ENCODE assay signal across 20 cellular contexts in genomic region chr19:944171-944567, GRCh38. TPM values are rescaled to one million over a fixed set of nuclear protein-coding genes. Genes with fewer than 3 reads are reported as not detected.
DNase-seq lines count a peak whose midpoint lies in the region; ATAC-seq, FAIRE-seq and TF ChIP-seq lines count a peak whose summit lies in the region.
"Had no signal": no experiment of that assay in that cellular context is flagged by ENCODE, and none has a peak within 500 bp of the region (broad histone marks: within the 10 kb centered on the region; RNA-seq: fewer than 3 reads in every experiment).

No MANE protein-coding gene starts in this region.

- CTCF ChIA-PET in HepG2 (lab: Yijun Ruan, JAX; ENCODE audit: low intra/inter-chr PET ratio, low total read pairs), result no interaction called here

- in situ Hi-C loops in HepG2 (cut with HindIII; ENCODE audit: extremely low pct_ligation_motif_present, low pct_unique_long_range_greater_than_20kb), result no loop called here

- no peak for FAIRE-seq in HepG2 (lab: Jason Lieb, UNC)
- FAIRE-seq: A549 had no signal

- H3K36me3 ChIP-seq in HepG2 (replicated peaks in 1 of 2; ENCODE audit: control insufficient read depth in 1 of 2, insufficient read depth in 2 of 2, low read length in 2 of 2) (peaks cover 25 to 75% of the 10 kb centered on the region in 2 experiments), right lobe of liver (no peaks in the 10 kb centered on the region), mucosa of stomach (ENCODE audit: control insufficient read depth, insufficient read depth, low read length) (no peaks in the 10 kb centered on the region)

- no peak overlapping the region for H3K4me3 ChIP-seq in HepG2 (replicated peaks in 1 of 3; ENCODE audit: insufficient read depth in 1 of 3, low read depth in 2 of 3, low read length in 3 of 3)
- no peak overlapping the region for H3K4me3 ChIP-seq in right lobe of liver
- H3K4me3 ChIP-seq in cardiac fibroblast (replicated peaks in 1 of 2; ENCODE audit: low read depth in 2 of 2, low read length in 2 of 2), result no peak overlapping the region
- no peak overlapping the region for H3K4me3 ChIP-seq in mucosa of stomach (ENCODE audit: low read length)
- H3K4me3 ChIP-seq: A549, cardiac muscle cell had no signal

- no peak for DNase-seq in HepG2 (ENCODE audit: low spot score)
- DNase-seq in right lobe of liver, result no peak
- DNase-seq in cardiac fibroblast (ENCODE audit: low read depth in 2 of 2), result peak; percentile 49 to 85
- DNase-seq in UCSD-AML1 (lab: John Stamatoyannopoulos, UW; ENCODE audit: unreplicated experiment), result no peak
- DNase-seq in SIG-M5 (lab: John Stamatoyannopoulos, UW), result no peak
- no peak for DNase-seq in EL
- no peak for DNase-seq in COR-L47 (lab: John Stamatoyannopoulos, UW)
- DNase-seq: activated CD4-positive, alpha-beta T cell treated with anti-CD3 and anti-CD28 coated beads for 1 hour; activated T-cell treated with anti-CD3 and anti-CD28 coated beads for 4 hours; CD4-positive, alpha-beta memory T cell; effector memory CD4-positive, alpha-beta T cell; foreskin melanocyte; GDM1; midbrain; NCI-H446 treated with DMSO at 0.1 percent for 48 hours had no signal

- TF ChIP-seq EP300 in HepG2 (IDR thresholded peaks at IDR 0.05; ENCODE audit: low read depth in 2 of 2, low read length in 2 of 2), result no peak
- TF ChIP-seq EP300 in HepG2 (CRISPR knock-in tag; IDR thresholded peaks at IDR 0.05; ENCODE audit: borderline replicate concordance), result no peak

- H3K27me3 ChIP-seq in HepG2 (ENCODE audit: control insufficient read depth in 1 of 2, insufficient read depth in 2 of 2, low read length in 2 of 2), result no peaks in the 10 kb centered on the region; a peak in 1 of 5 replicates
- H3K27me3 ChIP-seq in right lobe of liver, result no peaks in the 10 kb centered on the region
- H3K27me3 ChIP-seq in mucosa of stomach (ENCODE audit: control insufficient read depth, insufficient read depth, low read length), result peaks cover 8% of the 10 kb centered on the region
- H3K27me3 ChIP-seq: cardiac muscle cell had no signal

- H3K9ac ChIP-seq in HepG2 (ENCODE audit: insufficient read depth, low read depth, low read length) (no peak overlapping the region), mucosa of stomach (ENCODE audit: low read length) (peak overlapping the region; percentile 28)

- ATAC-seq in HepG2 (no peak), right lobe of liver (no peak)
- ATAC-seq: A549 had no signal

- TF ChIP-seq CTCF in HepG2 (CRISPR knock-in tag; IDR thresholded peaks at IDR 0.05), result no peak
- no peak for TF ChIP-seq CTCF in right lobe of liver (IDR thresholded peaks at IDR 0.05)
- TF ChIP-seq CTCF in cardiac fibroblast (IDR thresholded peaks at IDR 0.05; ENCODE audit: low read depth, low read length), result no peak

- TF ChIP-seq POLR2A in HepG2 (IDR thresholded peaks at IDR 0.05; ENCODE audit: insufficient read depth in 1 of 2, low read depth in 2 of 2, low read length in 2 of 2), result peak in 1 of 2 experiments; percentile 27; a peak in 1 of 4 replicates
- no peak for TF ChIP-seq POLR2A in right lobe of liver (IDR thresholded peaks at IDR 0.05)

- H3K4me1 ChIP-seq in HepG2 (ENCODE audit: insufficient read depth, low read length), result peaks cover 46% of the 10 kb centered on the region
- peaks cover 0 to 20% (median 12%) of the 10 kb centered on the region in 4 donors for H3K4me1 ChIP-seq in right lobe of liver
- H3K4me1 ChIP-seq in mucosa of stomach (ENCODE audit: control insufficient read depth, insufficient read depth, low read length), result peaks cover 51% of the 10 kb centered on the region

- H2AFZ ChIP-seq in HepG2 (ENCODE audit: low read length), result no peak overlapping the region

- POLR2A ChIA-PET in HepG2 (lab: Yijun Ruan, JAX), result interaction anchor here (2.6 kb wide), 1 partner anchor 8 kb away, joined by 18 read pairs; no protein-coding TSS in a partner anchor

- no peak overlapping the region for H3K27ac ChIP-seq in HepG2 (ENCODE audit: extremely low read length, insufficient read depth, low read length)
- no peak overlapping the region for H3K27ac ChIP-seq in right lobe of liver

- no TSS peak for BruUV-seq in HepG2 (replicated peaks; lab: Mats Ljungman, UMichigan)

- peaks cover 69% of the 10 kb centered on the region; the same call in 1 of the 2 replicates for H4K20me1 ChIP-seq in HepG2 (ENCODE audit: insufficient read depth, low read length)

- H3K9me3 ChIP-seq in HepG2 (ENCODE audit: low read length) (no peaks in the 10 kb centered on the region), right lobe of liver (no peaks in the 10 kb centered on the region), mucosa of stomach (ENCODE audit: control insufficient read depth, low read length) (no peaks in the 10 kb centered on the region)
- H3K9me3 ChIP-seq: A549 had no signal

- H3K4me2 ChIP-seq in HepG2 (ENCODE audit: low read depth, low read length), result no peak overlapping the region

- H3K79me2 ChIP-seq in HepG2 (ENCODE audit: insufficient read depth, low read length), result peaks cover 81% of the 10 kb centered on the region

- intact Hi-C loops in HepG2 (cut with micrococcal nuclease; ENCODE audit: unreplicated experiment) (no loop called here), right lobe of liver (cut with DNase I) (loop anchor here in 1 of 2 donors (5.0 kb wide), 1 partner anchor 33 kb away; no protein-coding TSS in a partner anchor)

- TF ChIP-seq RAD21 in HepG2 (CRISPR knock-in tag; IDR thresholded peaks at IDR 0.05), result no peak

- WGBS in HepG2 (ENCODE audit: low lambda C conversion rate), result 95% methylated on average over 18 of the region's 27 CpGs
- WGBS in right lobe of liver (ENCODE audit: insufficient coverage, low coverage, low lambda C conversion rate, missing lambda C conversion rate), result 20% methylated on average over 1 of the region's 27 CpGs

RNA-seq across cellular contexts. Expression of gene ARID3A, which starts 18.3 kb away (rescaled TPM):
- total RNA-seq in HepG2 (2016; rRNA removed; fragmentation: Illumina TruSeq; extraction: Trizol) (53.8 and 71.3 TPM in 2 replicates), right lobe of liver (1 to 10 TPM in 5 of 6 experiments, under 1 TPM in 1; 0.74 to 5.3 (median 1.9) TPM)
- 26.5 and 31.5 TPM in 2 replicates for total RNA-seq in HepG2 (2016; cell fraction: cytosol; rRNA removed; fragmentation: Illumina TruSeq; extraction: Trizol; ENCODE audit: low read depth)
- total RNA-seq in HepG2 (2016; cell fraction: insoluble cytoplasmic fraction; rRNA removed; fragmentation: Illumina TruSeq; extraction: Trizol), result 41.5 and 68.9 TPM in 2 replicates
- 56.8 and 62.2 TPM in 2 replicates for total RNA-seq in HepG2 (2016; cell fraction: membrane; rRNA removed; fragmentation: Illumina TruSeq; extraction: Trizol)
- total RNA-seq in HepG2 (2016; cell fraction: nucleus; rRNA removed; fragmentation: Illumina TruSeq; extraction: Trizol), result 35.6 and 47.1 TPM in 2 replicates
- 77.9 and 102 TPM in 2 replicates for polyA plus RNA-seq in HepG2 (2011; rRNA removed)
- 44.7 and 68.0 TPM in 2 replicates for polyA plus RNA-seq in HepG2 (2011; cell fraction: cytosol; rRNA removed)
- 150 and 160 TPM in 2 replicates for polyA plus RNA-seq in HepG2 (2011; cell fraction: nucleus; rRNA removed)
- 78.6 and 99.3 TPM in 2 replicates for polyA plus RNA-seq in HepG2 (2012)
- polyA plus RNA-seq in HepG2 (2016; cell fraction: cytosol; fragmentation: Illumina TruSeq; extraction: Trizol; ENCODE audit: low read depth), result 31.0 and 31.3 TPM in 2 replicates
- 58.1 and 70.4 TPM in 2 replicates for polyA plus RNA-seq in HepG2 (2016; cell fraction: insoluble cytoplasmic fraction; fragmentation: Illumina TruSeq; extraction: Trizol; ENCODE audit: low read depth)
- 47.1 and 58.2 TPM in 2 replicates for polyA plus RNA-seq in HepG2 (2016; cell fraction: membrane; fragmentation: Illumina TruSeq; extraction: Trizol; ENCODE audit: low read depth)
- 76.0 and 89.6 TPM in 2 replicates for polyA plus RNA-seq in HepG2 (2016; cell fraction: nucleus; fragmentation: Illumina TruSeq; extraction: Trizol; ENCODE audit: insufficient read depth, low read depth)
- 15.5 and 299 TPM in 2 replicates for polyA minus RNA-seq in HepG2 (2011; rRNA and poly(A)+ RNA removed; ENCODE audit: low replicate concordance)
- 163 and 199 TPM in 2 replicates for polyA minus RNA-seq in HepG2 (2011; cell fraction: cytosol; rRNA and poly(A)+ RNA removed)
- 48.5 and 77.1 TPM in 2 replicates for polyA minus RNA-seq in HepG2 (2011; cell fraction: nucleus; rRNA and poly(A)+ RNA removed)

RNA-seq across cellular contexts. Expression of gene KISS1R, which starts 27.0 kb away (rescaled TPM):
- total RNA-seq in HepG2 (2016; rRNA removed; fragmentation: Illumina TruSeq; extraction: Trizol) (3.9 and 10.2 TPM in 2 replicates), right lobe of liver (under 1 TPM in 1 of 6 experiments, not detected in 5; 0.47 TPM)
- total RNA-seq in HepG2 (2016; cell fraction: cytosol; rRNA removed; fragmentation: Illumina TruSeq; extraction: Trizol; ENCODE audit: low read depth), result 4.7 and 5.1 TPM in 2 replicates
- 3.2 and 9.6 TPM in 2 replicates for total RNA-seq in HepG2 (2016; cell fraction: insoluble cytoplasmic fraction; rRNA removed; fragmentation: Illumina TruSeq; extraction: Trizol)
- total RNA-seq in HepG2 (2016; cell fraction: membrane; rRNA removed; fragmentation: Illumina TruSeq; extraction: Trizol), result 7.1 and 8.6 TPM in 2 replicates
- total RNA-seq in HepG2 (2016; cell fraction: nucleus; rRNA removed; fragmentation: Illumina TruSeq; extraction: Trizol), result 8.2 and 8.4 TPM in 2 replicates
- 1.1 and 1.5 TPM in 2 replicates for polyA plus RNA-seq in HepG2 (2011; rRNA removed)
- polyA plus RNA-seq in HepG2 (2011; cell fraction: cytosol; rRNA removed), result 1.6 and 3.0 TPM in 2 replicates
- polyA plus RNA-seq in HepG2 (2011; cell fraction: nucleus; rRNA removed), result 10.4 and 11.9 TPM in 2 replicates
- polyA plus RNA-seq in HepG2 (2012), result 2.8 and 4.0 TPM in 2 replicates
- polyA plus RNA-seq in HepG2 (2016; cell fraction: cytosol; fragmentation: Illumina TruSeq; extraction: Trizol; ENCODE audit: low read depth), result 3.6 and 4.4 TPM in 2 replicates
- 4.2 and 5.9 TPM in 2 replicates for polyA plus RNA-seq in HepG2 (2016; cell fraction: insoluble cytoplasmic fraction; fragmentation: Illumina TruSeq; extraction: Trizol; ENCODE audit: low read depth)
- 4.5 and 6.0 TPM in 2 replicates for polyA plus RNA-seq in HepG2 (2016; cell fraction: membrane; fragmentation: Illumina TruSeq; extraction: Trizol; ENCODE audit: low read depth)
- 15.3 and 19.1 TPM in 2 replicates for polyA plus RNA-seq in HepG2 (2016; cell fraction: nucleus; fragmentation: Illumina TruSeq; extraction: Trizol; ENCODE audit: insufficient read depth, low read depth)
- 5.9 TPM in 1 of 2 replicates, not detected in the other for polyA minus RNA-seq in HepG2 (2011; rRNA and poly(A)+ RNA removed; ENCODE audit: low replicate concordance)
- 2.4 and 3.7 TPM in 2 replicates for polyA minus RNA-seq in HepG2 (2011; cell fraction: cytosol; rRNA and poly(A)+ RNA removed)
- 0.50 and 0.77 TPM in 2 replicates for polyA minus RNA-seq in HepG2 (2011; cell fraction: nucleus; rRNA and poly(A)+ RNA removed)
- total RNA-seq: OCI-LY7 had no signal

RNA-seq across cellular contexts. Expression of gene R3HDM4, which starts 31.1 kb away (rescaled TPM):
- total RNA-seq in HepG2 (2016; rRNA removed; fragmentation: Illumina TruSeq; extraction: Trizol) (21.8 and 26.2 TPM in 2 replicates), right lobe of liver (10 to 100 TPM; 14.5 to 28.2 (median 20.5) TPM)
- total RNA-seq in HepG2 (2016; cell fraction: cytosol; rRNA removed; fragmentation: Illumina TruSeq; extraction: Trizol; ENCODE audit: low read depth), result 17.5 and 31.0 TPM in 2 replicates
- 22.0 and 24.7 TPM in 2 replicates for total RNA-seq in HepG2 (2016; cell fraction: insoluble cytoplasmic fraction; rRNA removed; fragmentation: Illumina TruSeq; extraction: Trizol)
- 29.7 and 34.2 TPM in 2 replicates for total RNA-seq in HepG2 (2016; cell fraction: membrane; rRNA removed; fragmentation: Illumina TruSeq; extraction: Trizol)
- total RNA-seq in HepG2 (2016; cell fraction: nucleus; rRNA removed; fragmentation: Illumina TruSeq; extraction: Trizol), result 16.4 and 18.7 TPM in 2 replicates
- 26.9 and 40.4 TPM in 2 replicates for polyA plus RNA-seq in HepG2 (2011; rRNA removed)
- polyA plus RNA-seq in HepG2 (2011; cell fraction: cytosol; rRNA removed), result 30.7 and 39.0 TPM in 2 replicates
- 57.8 and 68.0 TPM in 2 replicates for polyA plus RNA-seq in HepG2 (2011; cell fraction: nucleus; rRNA removed)
- 22.6 and 31.3 TPM in 2 replicates for polyA plus RNA-seq in HepG2 (2012)
- 24.5 and 25.3 TPM in 2 replicates for polyA plus RNA-seq in HepG2 (2016; cell fraction: cytosol; fragmentation: Illumina TruSeq; extraction: Trizol; ENCODE audit: low read depth)
- polyA plus RNA-seq in HepG2 (2016; cell fraction: insoluble cytoplasmic fraction; fragmentation: Illumina TruSeq; extraction: Trizol; ENCODE audit: low read depth), result 39.3 and 43.4 TPM in 2 replicates
- 44.4 and 45.0 TPM in 2 replicates for polyA plus RNA-seq in HepG2 (2016; cell fraction: membrane; fragmentation: Illumina TruSeq; extraction: Trizol; ENCODE audit: low read depth)
- 58.7 and 76.5 TPM in 2 replicates for polyA plus RNA-seq in HepG2 (2016; cell fraction: nucleus; fragmentation: Illumina TruSeq; extraction: Trizol; ENCODE audit: insufficient read depth, low read depth)
- 15.6 and 40.4 TPM in 2 replicates for polyA minus RNA-seq in HepG2 (2011; rRNA and poly(A)+ RNA removed; ENCODE audit: low replicate concordance)
- polyA minus RNA-seq in HepG2 (2011; cell fraction: cytosol; rRNA and poly(A)+ RNA removed), result 11.7 and 15.6 TPM in 2 replicates
- 8.1 and 9.8 TPM in 2 replicates for polyA minus RNA-seq in HepG2 (2011; cell fraction: nucleus; rRNA and poly(A)+ RNA removed)

RNA-seq across cellular contexts. Expression of gene WDR18, which starts 40.0 kb away (rescaled TPM):
- total RNA-seq in HepG2 (2016; rRNA removed; fragmentation: Illumina TruSeq; extraction: Trizol) (47.6 and 49.7 TPM in 2 replicates), right lobe of liver (10 to 100 TPM; 19.0 to 56.2 (median 29.7) TPM)
- 26.1 and 29.1 TPM in 2 replicates for total RNA-seq in HepG2 (2016; cell fraction: cytosol; rRNA removed; fragmentation: Illumina TruSeq; extraction: Trizol; ENCODE audit: low read depth)
- total RNA-seq in HepG2 (2016; cell fraction: insoluble cytoplasmic fraction; rRNA removed; fragmentation: Illumina TruSeq; extraction: Trizol), result 48.0 and 48.9 TPM in 2 replicates
- total RNA-seq in HepG2 (2016; cell fraction: membrane; rRNA removed; fragmentation: Illumina TruSeq; extraction: Trizol), result 31.0 and 31.9 TPM in 2 replicates
- 29.6 and 30.6 TPM in 2 replicates for total RNA-seq in HepG2 (2016; cell fraction: nucleus; rRNA removed; fragmentation: Illumina TruSeq; extraction: Trizol)
- 36.4 and 44.6 TPM in 2 replicates for polyA plus RNA-seq in HepG2 (2011; rRNA removed)
- polyA plus RNA-seq in HepG2 (2011; cell fraction: cytosol; rRNA removed), result 25.5 and 56.5 TPM in 2 replicates
- 182 and 212 TPM in 2 replicates for polyA plus RNA-seq in HepG2 (2011; cell fraction: nucleus; rRNA removed)
- polyA plus RNA-seq in HepG2 (2012), result 32.8 and 36.1 TPM in 2 replicates
- 33.6 and 34.5 TPM in 2 replicates for polyA plus RNA-seq in HepG2 (2016; cell fraction: cytosol; fragmentation: Illumina TruSeq; extraction: Trizol; ENCODE audit: low read depth)
- 54.6 and 65.2 TPM in 2 replicates for polyA plus RNA-seq in HepG2 (2016; cell fraction: insoluble cytoplasmic fraction; fragmentation: Illumina TruSeq; extraction: Trizol; ENCODE audit: low read depth)
- 27.0 and 27.2 TPM in 2 replicates for polyA plus RNA-seq in HepG2 (2016; cell fraction: membrane; fragmentation: Illumina TruSeq; extraction: Trizol; ENCODE audit: low read depth)
- 69.0 and 72.3 TPM in 2 replicates for polyA plus RNA-seq in HepG2 (2016; cell fraction: nucleus; fragmentation: Illumina TruSeq; extraction: Trizol; ENCODE audit: insufficient read depth, low read depth)
- 59.9 and 104 TPM in 2 replicates for polyA minus RNA-seq in HepG2 (2011; rRNA and poly(A)+ RNA removed; ENCODE audit: low replicate concordance)
- polyA minus RNA-seq in HepG2 (2011; cell fraction: cytosol; rRNA and poly(A)+ RNA removed), result 40.3 and 49.5 TPM in 2 replicates
- polyA minus RNA-seq in HepG2 (2011; cell fraction: nucleus; rRNA and poly(A)+ RNA removed), result 29.6 and 30.8 TPM in 2 replicates

RNA-seq across cellular contexts. Expression of gene RNU6-9, which starts 50.9 kb away (rescaled TPM):
- total RNA-seq in HepG2 (2016; rRNA removed; fragmentation: Illumina TruSeq; extraction: Trizol), result under 0.01 TPM in 1 of 2 replicates, not detected in the other
- under 0.01 TPM in 2 replicates for total RNA-seq in HepG2 (2016; cell fraction: cytosol; rRNA removed; fragmentation: Illumina TruSeq; extraction: Trizol; ENCODE audit: low read depth)
- total RNA-seq in HepG2 (2016; cell fraction: insoluble cytoplasmic fraction; rRNA removed; fragmentation: Illumina TruSeq; extraction: Trizol), result under 0.01 TPM in 1 of 2 replicates, not detected in the other
- under 0.01 TPM in 1 of 2 replicates, not detected in the other for total RNA-seq in HepG2 (2016; cell fraction: membrane; rRNA removed; fragmentation: Illumina TruSeq; extraction: Trizol)
- total RNA-seq in HepG2 (2016; cell fraction: nucleus; rRNA removed; fragmentation: Illumina TruSeq; extraction: Trizol), result not detected in 2 replicates
- polyA plus RNA-seq in HepG2 (2011; rRNA removed), result not detected in 2 replicates
- not detected in 2 replicates for polyA plus RNA-seq in HepG2 (2011; cell fraction: cytosol; rRNA removed)
- polyA plus RNA-seq in HepG2 (2011; cell fraction: nucleus; rRNA removed), result not detected in 2 replicates
- polyA plus RNA-seq in HepG2 (2012), result not detected in 2 replicates
- not detected in 2 replicates for polyA plus RNA-seq in HepG2 (2016; cell fraction: cytosol; fragmentation: Illumina TruSeq; extraction: Trizol; ENCODE audit: low read depth)
- polyA plus RNA-seq in HepG2 (2016; cell fraction: insoluble cytoplasmic fraction; fragmentation: Illumina TruSeq; extraction: Trizol; ENCODE audit: low read depth), result not detected in 2 replicates
- not detected in 2 replicates for polyA plus RNA-seq in HepG2 (2016; cell fraction: membrane; fragmentation: Illumina TruSeq; extraction: Trizol; ENCODE audit: low read depth)
- not detected in 2 replicates for polyA plus RNA-seq in HepG2 (2016; cell fraction: nucleus; fragmentation: Illumina TruSeq; extraction: Trizol; ENCODE audit: insufficient read depth, low read depth)
- under 0.01 TPM in 1 of 2 replicates, not detected in the other for polyA minus RNA-seq in HepG2 (2011; rRNA and poly(A)+ RNA removed; ENCODE audit: low replicate concordance)
- polyA minus RNA-seq in HepG2 (2011; cell fraction: cytosol; rRNA and poly(A)+ RNA removed), result under 0.01 TPM in 1 of 2 replicates, not detected in the other
- not detected in 2 replicates for polyA minus RNA-seq in HepG2 (2011; cell fraction: nucleus; rRNA and poly(A)+ RNA removed)
- total RNA-seq in right lobe of liver, result not detected
- total RNA-seq: cardiac muscle cell; CD4-positive, alpha-beta memory T cell; OCI-LY7 had no signal
- polyA plus RNA-seq: A549; cardiac muscle cell; CD4-positive, alpha-beta memory T cell; thymus had no signal

Comparison
In these comparisons a context has a peak if more than half of its experiments do, and no peak if none do; other contexts are left out.
1. RNA of gene ARID3A, which starts 18.3 kb away (total RNA-seq): 26.5 to 71.3 TPM in HepG2; 0.74 to 5.3 TPM in right lobe of liver; every median in the first group is over 4 times any median in the second.
2. DNase-seq: peak in cardiac fibroblast (2 of 2); none in HepG2 (single experiment), right lobe of liver (0 of 3), UCSD-AML1 (single experiment), SIG-M5 (single experiment), EL (single experiment) and COR-L47 (single experiment).